11 cellular contexts compared by ENCODE assay signal in the genomic region with DNA sequence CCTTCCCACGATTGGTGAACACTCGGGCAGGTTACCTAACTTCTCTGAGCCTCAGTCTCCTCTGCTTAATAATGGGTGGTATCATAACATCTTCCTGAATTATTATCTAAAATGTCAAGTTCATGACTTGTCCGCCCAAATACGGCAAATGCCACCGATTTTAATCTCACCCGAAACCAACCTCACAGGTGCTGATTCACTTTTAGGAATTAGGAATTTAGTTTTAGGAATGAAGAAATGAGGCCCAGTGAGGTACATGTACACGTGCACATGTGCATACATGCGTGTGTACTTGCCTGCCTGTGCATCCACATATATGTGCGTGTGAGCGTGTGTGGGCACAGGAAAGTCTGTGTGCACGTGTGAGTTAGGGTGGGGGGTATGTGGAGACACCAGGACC.
"Had no signal": no experiment of that assay in that cellular context is flagged by ENCODE, and none has a peak within 500 bp of the region (broad histone marks: within the 10 kb centered on the region; RNA-seq: fewer than 3 reads in every experiment).

No MANE protein-coding gene starts in this region.

- DNase-seq: cortex of kidney had no signal

- H3K27me3 ChIP-seq: uterus had no signal

- H3K27ac Mint-ChIP-seq: nephron progenitor cell had no signal

- H3K4me1 ChIP-seq: psoas muscle, transverse colon had no signal

- H3K27ac ChIP-seq: heart right ventricle, neutrophil, psoas muscle, stomach, thoracic aorta, transverse colon, uterus had no signal

- H3K9me3 ChIP-seq: heart right ventricle, neutrophil, psoas muscle, stomach, thoracic aorta, transverse colon, uterus had no signal

- H3K4me3 ChIP-seq: dorsolateral prefrontal cortex, heart right ventricle, psoas muscle, stomach, thoracic aorta, transverse colon, uterus had no signal

- H3K4me3 Mint-ChIP-seq: naive thymus-derived CD4-positive, alpha-beta T cell; nephron progenitor cell had no signal

- H3K9me3 Mint-ChIP-seq: nephron progenitor cell had no signal

- H3K36me3 ChIP-seq: heart right ventricle, neutrophil, stomach, thoracic aorta, transverse colon, uterus had no signal

- H3K4me1 Mint-ChIP-seq: nephron progenitor cell had no signal

- H3K36me3 Mint-ChIP-seq: naive thymus-derived CD4-positive, alpha-beta T cell had no signal
